21 cellular contexts compared by ENCODE assay signal in the genomic region with DNA sequence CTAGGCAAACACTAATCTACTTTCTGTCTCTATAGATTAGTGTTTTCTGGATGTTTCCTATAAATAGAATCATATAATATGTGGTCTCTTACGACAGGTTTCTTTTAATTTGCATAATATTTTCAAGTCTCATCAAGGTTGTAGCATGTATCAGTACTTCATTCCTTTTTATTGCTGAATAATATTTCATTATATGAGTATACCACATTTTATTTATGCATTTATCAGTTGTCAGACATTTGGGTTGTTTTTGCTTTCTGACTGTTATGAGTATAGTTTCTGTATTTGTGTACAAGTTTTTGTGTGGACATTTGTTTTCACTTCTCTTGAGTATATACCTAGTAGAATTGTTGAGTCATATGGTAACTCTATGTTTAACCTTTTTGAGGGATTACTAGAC. TPM values are rescaled to one million over a fixed set of nuclear protein-coding genes. Genes with fewer than 3 reads are reported as not detected.
DNase-seq lines count a peak whose midpoint lies in the region; ATAC-seq, FAIRE-seq and TF ChIP-seq lines count a peak whose summit lies in the region.
"Had no signal": no experiment of that assay in that cellular context is flagged by ENCODE, and none has a peak within 500 bp of the region (broad histone marks: within the 10 kb centered on the region; RNA-seq: fewer than 3 reads in every experiment).

No MANE protein-coding gene starts in this region.

- POLR2A ChIA-PET in GM12878 (lab: Charles Lee), result no interaction called here

- H3K27ac ChIP-seq in GM12878 (ENCODE audit: control insufficient read depth, insufficient read depth), result no peak overlapping the region
- H3K27ac ChIP-seq: dorsolateral prefrontal cortex, esophagus muscularis mucosa, KMS-11, left ventricle myocardium inferior had no signal

- H3K9ac ChIP-seq in GM12878 (ENCODE audit: control insufficient read depth, insufficient read depth, low read length), result no peak overlapping the region
- H3K9ac ChIP-seq: KMS-11 had no signal

- in situ Hi-C loops in GM12878 (cut with MboI) (no loop called here), GM13976 (cut with MboI; ENCODE audit: low sequenced_read_pairs, unreplicated experiment) (no loop called here), KBM-7 (cut with MboI; ENCODE audit: low pct_unique_long_range_greater_than_20kb, low sequenced_read_pairs) (no loop called here)

- 4% methylated on average over 1 of the region's 1 CpG for WGBS in GM12878 (ENCODE audit: insufficient coverage, insufficient replicate concordance, low lambda C conversion rate, missing lambda C conversion rate)

- no peaks in the 10 kb centered on the region for H3K27me3 ChIP-seq in GM12878 (replicated peaks in 1 of 2; ENCODE audit: control insufficient read depth in 2 of 2, insufficient read depth in 2 of 2, low read length in 1 of 2)
- H3K27me3 ChIP-seq: dorsolateral prefrontal cortex, esophagus muscularis mucosa had no signal

- SMC1A ChIA-PET in GM12878 (lab: Charles Lee; ENCODE audit: uncharacterized antibody, unreplicated experiment), result interaction anchor here (0.9 to 1.5 kb wide), 6 partner anchors 12 to 47 kb away, joined by 3 to 6 read pairs (median 4); no protein-coding TSS in a partner anchor

- peaks cover 3% of the 10 kb centered on the region; the same call in 1 of the 2 replicates for H3K4me1 ChIP-seq in GM12878 (ENCODE audit: control insufficient read depth, insufficient read depth, low read length)

- H3K9me3 ChIP-seq in GM12878 (replicated peaks; ENCODE audit: control insufficient read depth, insufficient read depth, low read length), result peaks cover 3% of the 10 kb centered on the region
- H3K9me3 ChIP-seq: esophagus muscularis mucosa, left ventricle myocardium inferior had no signal

- TF ChIP-seq CTCF in GM12878 (IDR thresholded peaks at IDR 0.05 in 2 of 3, conservative IDR thresholded peaks at IDR 0.05 in 1 of 3; ENCODE audit: control insufficient read depth in 2 of 3, extremely low read depth in 1 of 3, insufficient read depth in 1 of 3, low read depth in 3 of 3, low read length in 3 of 3) (no peak), GM13976 (IDR thresholded peaks at IDR 0.05; ENCODE audit: borderline replicate concordance, control extremely low read depth, extremely low read depth, insufficient read depth, missing control alignments) (no peak)

- H3K4me2 ChIP-seq in GM12878 (ENCODE audit: control insufficient read depth, insufficient read depth), result no peak overlapping the region
- H3K4me2 ChIP-seq: KMS-11 had no signal

- DNase-seq in GM12878 (ENCODE audit: low read depth, low spot score) (no peak), GM13976 (ENCODE audit: low spot score) (no peak), KBM-7 (no peak), NCI-H2171 (lab: John Stamatoyannopoulos, UW) (no peak), HTR-8/SVneo (ENCODE audit: insufficient read length, low spot score) (no peak)
- DNase-seq: activated T-cell treated with anti-CD3 and anti-CD28 coated beads, Interleukin-2, amount 50 U/mL, for 4 hours; Calu3; dorsolateral prefrontal cortex; GDM1; left ventricle myocardium inferior; NCI-H1092 treated with DMSO at 0.1 percent for 48 hours; NCI-H2171 treated with DMSO at 0.1 percent for 48 hours; NCI-H774; stimulated activated CD4-positive, alpha-beta T cell treated with anti-CD3 and anti-CD28 coated beads, Interleukin-1b, Interleukin-23, amount 100 ng/mL, for 48 hours; substantia nigra had no signal

- no peak for TF ChIP-seq RAD21 in GM12878 (IDR thresholded peaks at IDR 0.05; ENCODE audit: insufficient read depth, low read depth, low read length)

- RAD21 ChIA-PET in GM12878 (lab: Charles Lee; ENCODE audit: unreplicated experiment), result interaction anchor here (1.3 kb wide), 1 partner anchor 103 kb away, joined by 3 read pairs; no protein-coding TSS in a partner anchor

- intact Hi-C loops in GM12878 (cut with micrococcal nuclease; ENCODE audit: unreplicated experiment), result loop anchor here (2.0 kb wide), 1 partner anchor 47 kb away; no protein-coding TSS in a partner anchor

- TF ChIP-seq POLR2A in GM12878 (IDR thresholded peaks at IDR 0.05; ENCODE audit: low read depth, low read length), result no peak

- H4K20me1 ChIP-seq in GM12878 (ENCODE audit: control insufficient read depth, insufficient read depth), result no peaks in the 10 kb centered on the region

- no peak for FAIRE-seq in GM12878 (lab: Jason Lieb, UNC)
- no peak for FAIRE-seq in HTR-8/SVneo (lab: Jason Lieb, UNC)

- peaks cover 88% of the 10 kb centered on the region for H3K79me2 ChIP-seq in GM12878 (ENCODE audit: control insufficient read depth, insufficient read depth, low read length)

- CTCF ChIA-PET in GM12878 (lab: Yijun Ruan, JAX), result interaction anchor here (1.5 kb wide), 1 partner anchor 14 kb away, joined by 4 read pairs; no protein-coding TSS in a partner anchor

- no TSS peak for BruUV-seq in GM12878 (replicated peaks; lab: Mats Ljungman, UMichigan)

- peaks cover 0 to 10% of the 10 kb centered on the region in 2 experiments; a peak in 2 of 4 replicates for H3K36me3 ChIP-seq in GM12878 (ENCODE audit: control insufficient read depth in 2 of 2, insufficient read depth in 2 of 2, low read length in 1 of 2)
- H3K36me3 ChIP-seq: esophagus muscularis mucosa, left ventricle myocardium inferior had no signal

- no peak overlapping the region for H2AFZ ChIP-seq in GM12878 (ENCODE audit: control insufficient read depth, low read depth, low read length)

- ATAC-seq in GM18520 (IDR thresholded peaks at IDR 0.05; ENCODE audit: unreplicated experiment) (peak; percentile 63), GM21717 (IDR thresholded peaks at IDR 0.05; ENCODE audit: unreplicated experiment) (peak; percentile 72), HG03097 (IDR thresholded peaks at IDR 0.05; ENCODE audit: low FRiP score, unreplicated experiment) (peak; percentile 62), GM12878 (peak; percentile 54)
- ATAC-seq: sciatic nerve had no signal

- TF ChIP-seq EP300 in GM12878 (IDR thresholded peaks at IDR 0.05; ENCODE audit: borderline replicate concordance in 1 of 2, control insufficient read depth in 1 of 2, low read depth in 2 of 2, low read length in 2 of 2), result no peak

- H3K4me3 ChIP-seq in GM12878, result no peak overlapping the region
- H3K4me3 ChIP-seq: dorsolateral prefrontal cortex, esophagus muscularis mucosa, left ventricle myocardium inferior had no signal

TF ChIP-seq in GM12878, 131 proteins besides CTCF, POLR2A, EP300 and RAD21 (continues in another document):
- TF ChIP-seq SMC3 (IDR thresholded peaks at IDR 0.05; ENCODE audit: borderline replicate concordance, low read length) (no peak), RBBP5 (conservative IDR thresholded peaks at IDR 0.05) (no peak), SP1 (IDR thresholded peaks at IDR 0.05; ENCODE audit: low read depth, low read length) (no peak), SUPT20H (IDR thresholded peaks at IDR 0.05; ENCODE audit: borderline replicate concordance, control insufficient read depth, low read depth, low read length) (no peak), JUNB (IDR thresholded peaks at IDR 0.05) (0 out of 2 replicates have a peak, but pooled peaks have one; percentile 40), NR2C1 (IDR thresholded peaks at IDR 0.05) (no peak), MEF2B (IDR thresholded peaks at IDR 0.05; ENCODE audit: partially characterized antibody, poor library complexity, severe bottlenecking) (peak; percentile 21), ZNF24 (IDR thresholded peaks at IDR 0.05) (peak; percentile 72)
- TF ChIP-seq, protein P1, sequence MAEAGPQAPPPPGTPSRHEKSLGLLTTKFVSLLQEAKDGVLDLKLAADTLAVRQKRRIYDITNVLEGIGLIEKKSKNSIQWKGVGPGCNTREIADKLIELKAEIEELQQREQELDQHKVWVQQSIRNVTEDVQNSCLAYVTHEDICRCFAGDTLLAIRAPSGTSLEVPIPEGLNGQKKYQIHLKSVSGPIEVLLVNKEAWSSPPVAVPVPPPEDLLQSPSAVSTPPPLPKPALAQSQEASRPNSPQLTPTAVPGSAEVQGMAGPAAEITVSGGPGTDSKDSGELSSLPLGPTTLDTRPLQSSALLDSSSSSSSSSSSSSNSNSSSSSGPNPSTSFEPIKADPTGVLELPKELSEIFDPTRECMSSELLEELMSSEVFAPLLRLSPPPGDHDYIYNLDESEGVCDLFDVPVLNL (IDR thresholded peaks at IDR 0.05; ENCODE audit: low read depth, low read length), result no peak

RNA-seq across cellular contexts. Expression of a gene that starts 48.2 kb away (rescaled TPM):
- 83.0 and 89.3 TPM in 2 replicates for total RNA-seq in GM12878 (2013; cell fraction: nucleolus; rRNA removed)
- total RNA-seq in GM12878 (2014; rRNA removed) (42.6 and 45.6 TPM in 2 replicates), GM12878 (2014; rRNA removed; fragmentation: Illumina TruSeq; extraction: Trizol) (42.7 and 43.9 TPM in 2 replicates), GM12878 (2021) (50.7 and 55.1 TPM in 2 replicates)
- polyA plus RNA-seq in GM12878 (2011; ENCODE audit: low read depth), result 24.6 TPM
- polyA plus RNA-seq in GM12878 (2011; rRNA removed) (34.2 and 51.1 TPM in 2 replicates), GM12878 (2014; fragmentation: Illumina TruSeq; extraction: Trizol) (50.5 and 60.6 TPM in 2 replicates), GM12878 (2014; fragmentation: Nextera tagmentation; extraction: Ambion mirVana) (10 to 100 TPM; 30.2 to 36.2 TPM), GM12878 (2014; rRNA removed) (20.8 and 24.8 TPM in 2 replicates), GM12878 (2016; fragmentation: Nextera tagmentation; extraction: Ambion mirVana) (10 to 100 TPM; 64.9 to 65.3 TPM)
- polyA plus RNA-seq in GM12878 (2011; cell fraction: cytosol; rRNA removed), result 12.6 and 16.9 TPM in 2 replicates
- 9.5 and 10.9 TPM in 2 replicates for polyA plus RNA-seq in GM12878 (2011; cell fraction: nucleus; rRNA removed)
- 35.2 and 38.3 TPM in 2 replicates for polyA plus RNA-seq in GM12878 (2012)
- polyA minus RNA-seq in GM12878 (2011; rRNA and poly(A)+ RNA removed), result 40.1 and 55.3 TPM in 2 replicates
- polyA minus RNA-seq in GM12878 (2011; cell fraction: cytosol; rRNA and poly(A)+ RNA removed), result 23.3 and 29.0 TPM in 2 replicates
- 30.6 and 58.7 TPM in 2 replicates for polyA minus RNA-seq in GM12878 (2011; cell fraction: nucleus; rRNA and poly(A)+ RNA removed)

RNA-seq across cellular contexts. Expression of a gene that starts 48.7 kb away (rescaled TPM):
- 53.8 and 60.1 TPM in 2 replicates for total RNA-seq in GM12878 (2013; cell fraction: nucleolus; rRNA removed)
- total RNA-seq in GM12878 (2014; rRNA removed) (13.8 and 19.2 TPM in 2 replicates), GM12878 (2014; rRNA removed; fragmentation: Illumina TruSeq; extraction: Trizol) (25.1 and 26.1 TPM in 2 replicates), GM12878 (2021) (16.4 and 19.1 TPM in 2 replicates)
- 8.1 TPM for polyA plus RNA-seq in GM12878 (2011; ENCODE audit: low read depth)
- polyA plus RNA-seq in GM12878 (2011; rRNA removed) (34.3 and 67.2 TPM in 2 replicates), GM12878 (2014; fragmentation: Illumina TruSeq; extraction: Trizol) (31.9 and 32.6 TPM in 2 replicates), GM12878 (2014; fragmentation: Nextera tagmentation; extraction: Ambion mirVana) (10 to 100 TPM; 34.7 to 40.8 TPM), GM12878 (2014; rRNA removed) (12.6 and 24.5 TPM in 2 replicates), GM12878 (2016; fragmentation: Nextera tagmentation; extraction: Ambion mirVana) (10 to 100 TPM; 30.7 to 33.8 TPM)
- polyA plus RNA-seq in GM12878 (2011; cell fraction: cytosol; rRNA removed), result 10.1 and 11.6 TPM in 2 replicates
- 25.2 and 26.0 TPM in 2 replicates for polyA plus RNA-seq in GM12878 (2011; cell fraction: nucleus; rRNA removed)
- 23.8 and 25.3 TPM in 2 replicates for polyA plus RNA-seq in GM12878 (2012)
- polyA minus RNA-seq in GM12878 (2011; rRNA and poly(A)+ RNA removed), result 13.2 and 17.4 TPM in 2 replicates
- 4.3 and 9.0 TPM in 2 replicates for polyA minus RNA-seq in GM12878 (2011; cell fraction: cytosol; rRNA and poly(A)+ RNA removed)
- polyA minus RNA-seq in GM12878 (2011; cell fraction: nucleus; rRNA and poly(A)+ RNA removed), result 17.3 and 23.0 TPM in 2 replicates
